ENCODE assay signal across 1 cellular context in genomic region chr6:170096191-170096802, GRCh38.
TF ChIP-seq lines count a peak whose summit lies in the region.

No MANE protein-coding gene starts in this region.

TF ChIP-seq in GM23338, 12 proteins besides CTCF, POLR2A, EP300 and RAD21 (continued from another document):
- no peak for TF ChIP-seq ZNF462 (CRISPR knock-in tag; IDR thresholded peaks at IDR 0.05)
